Comparison of ENCODE assay signal across 14 cellular contexts in the genomic region with DNA sequence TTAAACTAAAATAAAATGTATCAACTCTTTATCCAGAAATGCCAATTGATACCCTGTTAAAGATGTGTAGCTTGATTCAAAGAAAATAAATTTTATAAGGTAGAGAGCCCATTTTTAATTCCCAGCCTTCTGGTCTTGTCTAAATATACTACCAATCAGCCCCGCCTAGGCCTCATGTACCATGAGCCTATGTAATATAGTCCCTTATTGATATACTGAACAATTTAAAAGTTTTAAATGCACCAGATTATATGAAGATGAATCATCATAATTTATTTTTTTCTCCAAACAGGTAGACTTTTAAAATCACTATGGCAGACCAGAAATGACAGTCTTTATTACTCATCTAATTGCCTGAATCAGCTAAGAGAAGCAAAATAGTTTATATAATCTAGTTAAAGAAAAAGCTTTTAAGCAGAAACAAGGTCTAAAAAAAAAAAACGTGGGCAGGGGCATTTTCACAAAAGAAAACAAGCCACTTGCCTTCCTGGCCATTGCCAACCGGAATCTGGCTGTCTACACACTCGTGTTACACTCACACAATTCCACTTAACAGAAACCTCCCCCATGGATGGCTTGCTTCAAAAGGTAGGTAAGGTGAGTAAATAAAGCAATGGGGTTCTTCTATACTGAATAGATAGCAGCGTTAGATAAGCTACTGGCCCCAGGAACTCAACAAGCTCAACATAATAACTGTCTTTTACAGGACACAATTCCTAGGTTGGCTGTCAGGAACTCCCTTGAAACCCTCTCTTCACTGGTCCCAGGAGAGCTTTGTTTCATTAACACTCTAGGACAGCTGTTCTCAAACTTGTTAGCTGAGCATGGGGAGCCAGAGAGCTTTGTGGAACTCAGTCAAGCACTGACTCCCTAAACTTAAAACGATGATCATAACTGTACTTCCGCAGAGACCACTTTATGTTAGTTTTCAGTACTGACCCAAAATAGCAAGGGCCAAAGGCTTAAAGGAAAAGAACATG. TPM values are rescaled to one million over a fixed set of nuclear protein-coding genes. Genes with fewer than 3 reads are reported as not detected.
DNase-seq lines count a peak whose midpoint lies in the region; ATAC-seq, FAIRE-seq and TF ChIP-seq lines count a peak whose summit lies in the region.
"Had no signal": no experiment of that assay in that cellular context is flagged by ENCODE, and none has a peak within 500 bp of the region (broad histone marks: within the 10 kb centered on the region; RNA-seq: fewer than 3 reads in every experiment).

No MANE protein-coding gene starts in this region.

- intact Hi-C loops in upper lobe of right lung (cut with DNase I), result no loop called here
- intact Hi-C loops in activated CD4-positive, alpha-beta T cell treated with anti-CD3 and anti-CD28 coated beads for 36 hours (cut with DNase I, micrococcal nuclease), result no loop called here

- H3K27me3 Mint-ChIP-seq in activated CD4-positive, alpha-beta T cell treated with anti-CD3 and anti-CD28 coated beads for 36 hours, result peaks cover 5% of the 10 kb centered on the region
- H3K27me3 Mint-ChIP-seq: activated T-cell treated with anti-CD3 and anti-CD28 coated beads, Interleukin-2, amount 50 U/mL, for 24 hours had no signal

- peak; percentile 48 to 89 (median 81) for DNase-seq in NCI-H1417 (lab: John Stamatoyannopoulos, UW)
- DNase-seq in NCI-H1417 treated with DMSO at 0.1 percent for 48 hours (lab: John Stamatoyannopoulos, UW), result no peak
- DNase-seq in NCI-H2196 treated with DMSO at 0.1 percent for 48 hours (lab: John Stamatoyannopoulos, UW; ENCODE audit: unreplicated experiment), result peak; percentile 44
- peak; percentile 28 for DNase-seq in bronchial epithelial cell (ENCODE audit: low read depth)
- no peak for DNase-seq in upper lobe of right lung
- no peak for DNase-seq in NK-92 (lab: John Stamatoyannopoulos, UW; ENCODE audit: unreplicated experiment)
- DNase-seq in activated CD4-positive, alpha-beta T cell treated with anti-CD3 and anti-CD28 coated beads for 36 hours, result no peak
- DNase-seq: activated T-cell treated with anti-CD3 and anti-CD28 coated beads, Interleukin-2, amount 50 U/mL, for 24 hours; effector memory CD4-positive, alpha-beta T cell; Kasumi-1; psoas muscle had no signal

- POLR2A ChIA-PET in activated CD4-positive, alpha-beta T cell treated with anti-CD3 and anti-CD28 coated beads for 36 hours (lab: Charles Lee), result no interaction called here

- no peaks in the 10 kb centered on the region for H3K4me1 Mint-ChIP-seq in activated CD4-positive, alpha-beta T cell treated with anti-CD3 and anti-CD28 coated beads for 36 hours
- H3K4me1 Mint-ChIP-seq: memory B cell had no signal

- no peak overlapping the region for H3K27ac Mint-ChIP-seq in activated CD4-positive, alpha-beta T cell treated with anti-CD3 and anti-CD28 coated beads for 36 hours
- H3K27ac Mint-ChIP-seq: activated T-cell treated with anti-CD3 and anti-CD28 coated beads, Interleukin-2, amount 50 U/mL, for 24 hours; memory B cell had no signal

- H3K36me3 ChIP-seq in bronchial epithelial cell (ENCODE audit: control insufficient read depth, insufficient read depth, low read length) (no peaks in the 10 kb centered on the region), upper lobe of right lung (no peaks in the 10 kb centered on the region)

- H3K4me1 ChIP-seq in upper lobe of right lung, result no peaks in the 10 kb centered on the region
- H3K4me1 ChIP-seq: psoas muscle had no signal

- no peaks in the 10 kb centered on the region for H3K27me3 ChIP-seq in bronchial epithelial cell (ENCODE audit: control insufficient read depth, insufficient read depth, low read length)
- H3K27me3 ChIP-seq in upper lobe of right lung, result no peaks in the 10 kb centered on the region

- no peak for FAIRE-seq in bronchial epithelial cell (lab: Jason Lieb, UNC)

- ATAC-seq in upper lobe of right lung (peak; percentile 58), GM19452 (IDR thresholded peaks at IDR 0.05; ENCODE audit: unreplicated experiment) (no peak)
- ATAC-seq in activated CD4-positive, alpha-beta T cell treated with anti-CD3 and anti-CD28 coated beads for 36 hours, result no peak

- H3K27ac ChIP-seq in upper lobe of right lung, result no peak overlapping the region
- H3K27ac ChIP-seq: 22Rv1, psoas muscle had no signal

- H3K4me3 Mint-ChIP-seq in activated CD4-positive, alpha-beta T cell treated with anti-CD3 and anti-CD28 coated beads for 36 hours, result no peak overlapping the region
- H3K4me3 Mint-ChIP-seq: activated T-cell treated with anti-CD3 and anti-CD28 coated beads, Interleukin-2, amount 50 U/mL, for 24 hours; memory B cell had no signal

- H3K36me3 Mint-ChIP-seq in activated CD4-positive, alpha-beta T cell treated with anti-CD3 and anti-CD28 coated beads for 36 hours (ENCODE audit: low read depth), result no peaks in the 10 kb centered on the region
- H3K36me3 Mint-ChIP-seq: memory B cell had no signal

- H3K4me3 ChIP-seq in bronchial epithelial cell (ENCODE audit: low read depth, low read length) (no peak overlapping the region), upper lobe of right lung (no peak overlapping the region)
- H3K4me3 ChIP-seq: psoas muscle had no signal

- no peaks in the 10 kb centered on the region for H3K9me3 ChIP-seq in upper lobe of right lung
- H3K9me3 ChIP-seq: psoas muscle had no signal

- H3K9me3 Mint-ChIP-seq in activated CD4-positive, alpha-beta T cell treated with anti-CD3 and anti-CD28 coated beads for 36 hours (ENCODE audit: low read depth), result no peaks in the 10 kb centered on the region
- H3K9me3 Mint-ChIP-seq: activated T-cell treated with anti-CD3 and anti-CD28 coated beads, Interleukin-2, amount 50 U/mL, for 24 hours; memory B cell had no signal

- CTCF ChIA-PET in activated CD4-positive, alpha-beta T cell treated with anti-CD3 and anti-CD28 coated beads for 36 hours (lab: Charles Lee), result no interaction called here

- TF ChIP-seq CTCF in bronchial epithelial cell (IDR thresholded peaks at IDR 0.05; ENCODE audit: insufficient read depth, low read length, severe bottlenecking) (no peak), upper lobe of right lung (IDR thresholded peaks at IDR 0.05) (no peak)

RNA-seq across cellular contexts. Expression of gene RAPGEF5, which starts 37.2 kb away (rescaled TPM):
- 5.8 and 6.3 TPM in 2 replicates for total RNA-seq in bronchial epithelial cell
- 139 TPM for total RNA-seq in upper lobe of right lung
- total RNA-seq in activated CD4-positive, alpha-beta T cell treated with anti-CD3 and anti-CD28 coated beads for 36 hours, result 1 to 10 TPM; 1.3 to 1.5 TPM

Comparison
In these comparisons a context has a peak if more than half of its experiments do, and no peak if none do; other contexts are left out.
1. DNase-seq: peak in NCI-H1417 (3 of 3), NCI-H2196 treated with DMSO at 0.1 percent for 48 hours (single experiment) and bronchial epithelial cell (single experiment); none in NCI-H1417 treated with DMSO at 0.1 percent for 48 hours (single experiment), upper lobe of right lung (single experiment), NK-92 (single experiment) and activated CD4-positive, alpha-beta T cell treated with anti-CD3 and anti-CD28 coated beads for 36 hours (single experiment).
2. RNA of gene RAPGEF5, which starts 37.2 kb away (total RNA-seq): 139 TPM in upper lobe of right lung (single experiment); 5.8 to 6.3 TPM in bronchial epithelial cell and 1.3 to 1.5 TPM in activated CD4-positive, alpha-beta T cell treated with anti-CD3 and anti-CD28 coated beads for 36 hours; every median in the first group is over 10 times any median in the second.